In genomic region chr3:127680790-127681189, GRCh38 we compare ENCODE assay signal across 17 cellular contexts. TPM values are rescaled to one million over a fixed set of nuclear protein-coding genes. Genes with fewer than 3 reads are reported as not detected.
DNase-seq lines count a peak whose midpoint lies in the region; ATAC-seq and TF ChIP-seq lines count a peak whose summit lies in the region.
"Had no signal": no experiment of that assay in that cellular context is flagged by ENCODE, and none has a peak within 500 bp of the region (broad histone marks: within the 10 kb centered on the region; RNA-seq: fewer than 3 reads in every experiment).

No MANE protein-coding gene starts in this region.

- H3K9me3 Mint-ChIP-seq in naive thymus-derived CD4-positive, alpha-beta T cell: peaks cover 0 to 2% (median 0%) of the 10 kb centered on the region in 11 donors

- no peak overlapping the region for H3K4me3 ChIP-seq in naive thymus-derived CD4-positive, alpha-beta T cell (ENCODE audit: low read length)
- no peak overlapping the region for H3K4me3 ChIP-seq in stomach
- H3K4me3 ChIP-seq: suprapubic skin had no signal

- H3K27ac ChIP-seq in naive thymus-derived CD4-positive, alpha-beta T cell (ENCODE audit: low read depth, low read length): peak overlapping the region; percentile 1
- peak overlapping the region in 1 of 5 donors; percentile 9 for H3K27ac ChIP-seq in stomach
- H3K27ac ChIP-seq: C4-2B, suprapubic skin had no signal

- peak; percentile 50 for DNase-seq in activated effector memory CD4-positive, alpha-beta T cell treated with anti-CD3 and anti-CD28 coated beads, Interleukin-2, amount 50 U/mL, for 16 hours
- no peak for DNase-seq in activated effector memory CD4-positive, alpha-beta T cell treated with Interleukin-2 at 50 U/mL for 16 hours
- DNase-seq in T-helper 17 cell: no peak
- DNase-seq in naive thymus-derived CD4-positive, alpha-beta T cell: peak in 1 of 9 donors; percentile 13
- peak; percentile 20 for DNase-seq in stomach
- DNase-seq in NK-92 treated with Interleukin-12 subunit alpha and Interleukin-12 subunit beta, amount 100 ng/mL, for 24 hours (lab: John Stamatoyannopoulos, UW): no peak
- DNase-seq in stimulated activated naive CD8-positive, alpha-beta T cell treated with anti-CD3 and anti-CD28 coated beads, Interleukin-15, Interleukin-2, amounts not matched to agents 100 U/mL and 50 U/mL, for 24 hours: no peak
- DNase-seq: activated naive CD4-positive, alpha-beta T cell treated with Interleukin-2 at 50 U/mL for 16 hours; effector CD4-positive, alpha-beta T cell; foreskin melanocyte; hypothalamus; mesendoderm; NCI-H526; stimulated activated CD4-positive, alpha-beta T cell treated with anti-CD3 and anti-CD28 coated beads, Interleukin-12 subunit alpha, Interleukin-12 subunit beta, amount 100 ng/mL, for 4 hours had no signal

- H3K36me3 ChIP-seq in naive thymus-derived CD4-positive, alpha-beta T cell (ENCODE audit: control insufficient read depth in 2 of 3, insufficient read depth in 3 of 3, low read length in 3 of 3): peaks cover 0 to 44% (median 0%) of the 10 kb centered on the region in 3 experiments
- peaks cover 12 to 49% (median 48%) of the 10 kb centered on the region in 4 donors for H3K36me3 ChIP-seq in stomach

- TF ChIP-seq POLR2A in stomach (IDR thresholded peaks at IDR 0.05): no peak

- H3K4me1 Mint-ChIP-seq in T-helper 17 cell: peaks cover 12% of the 10 kb centered on the region
- peaks cover 6 to 28% (median 21%) of the 10 kb centered on the region in 7 donors for H3K4me1 Mint-ChIP-seq in naive thymus-derived CD4-positive, alpha-beta T cell

- H3K27me3 Mint-ChIP-seq in T-helper 17 cell: no peaks in the 10 kb centered on the region
- no peaks in the 10 kb centered on the region for H3K27me3 Mint-ChIP-seq in naive thymus-derived CD4-positive, alpha-beta T cell

- H3K4me1 ChIP-seq in naive thymus-derived CD4-positive, alpha-beta T cell (ENCODE audit: control insufficient read depth in 2 of 2, insufficient read depth in 2 of 2, low read length in 2 of 2): no peaks in the 10 kb centered on the region
- peaks cover 0 to 12% (median 3%) of the 10 kb centered on the region in 4 donors for H3K4me1 ChIP-seq in stomach

- TF ChIP-seq CTCF in stomach (IDR thresholded peaks at IDR 0.05): no peak

- H3K27me3 ChIP-seq in naive thymus-derived CD4-positive, alpha-beta T cell (ENCODE audit: control insufficient read depth in 2 of 2, insufficient read depth in 2 of 2, low read length in 2 of 2): no peaks in the 10 kb centered on the region
- no peaks in the 10 kb centered on the region for H3K27me3 ChIP-seq in stomach
- H3K27me3 ChIP-seq: suprapubic skin had no signal

- POLR2A ChIA-PET in naive thymus-derived CD4-positive, alpha-beta T cell (lab: Charles Lee): no interaction called here

- intact Hi-C loops in naive thymus-derived CD4-positive, alpha-beta T cell (cut with micrococcal nuclease): loop anchor here in 1 of 2 donors (1.0 kb wide), 1 partner anchor 7 kb away; no protein-coding TSS in a partner anchor
- intact Hi-C loops in stomach (cut with DNase I; ENCODE audit: low total_unique reads): no loop called here

- no peak for ATAC-seq in T-helper 17 cell
- no peak for ATAC-seq in naive thymus-derived CD4-positive, alpha-beta T cell
- ATAC-seq in HG03469 (IDR thresholded peaks at IDR 0.05; ENCODE audit: unreplicated experiment): no peak
- ATAC-seq in stimulated activated naive CD8-positive, alpha-beta T cell treated with anti-CD3 and anti-CD28 coated beads, Interleukin-15, Interleukin-2, amounts not matched to agents 100 U/mL and 50 U/mL, for 24 hours: no peak

- peak overlapping the region; percentile 78 for H3K27ac Mint-ChIP-seq in T-helper 17 cell
- peak overlapping the region in 4 of 9 donors; percentile 34 to 87 (median 61) for H3K27ac Mint-ChIP-seq in naive thymus-derived CD4-positive, alpha-beta T cell

- H3K36me3 Mint-ChIP-seq in T-helper 17 cell (ENCODE audit: low read depth): peaks cover 3% of the 10 kb centered on the region
- peaks cover 0 to 11% (median 2%) of the 10 kb centered on the region in 5 donors for H3K36me3 Mint-ChIP-seq in naive thymus-derived CD4-positive, alpha-beta T cell

- H3K9me3 ChIP-seq in T-helper 17 cell (ENCODE audit: control insufficient read depth, low read length, poor library complexity, severe bottlenecking): no peaks in the 10 kb centered on the region
- H3K9me3 ChIP-seq in naive thymus-derived CD4-positive, alpha-beta T cell (ENCODE audit: control insufficient read depth in 2 of 3, low read length in 3 of 3): no peaks in the 10 kb centered on the region
- H3K9me3 ChIP-seq in stomach: no peaks in the 10 kb centered on the region
- H3K9me3 ChIP-seq: suprapubic skin had no signal

- no peak for TF ChIP-seq EP300 in stomach (IDR thresholded peaks at IDR 0.05)

- no peak overlapping the region for H3K4me3 Mint-ChIP-seq in T-helper 17 cell
- no peak overlapping the region for H3K4me3 Mint-ChIP-seq in naive thymus-derived CD4-positive, alpha-beta T cell

- 79 to 100% (median 94%) methylated on average over 1 of the region's 1 CpG for WGBS in stomach, 5 donors

- CTCF ChIA-PET in naive thymus-derived CD4-positive, alpha-beta T cell (lab: Charles Lee): no interaction called here

RNA-seq across cellular contexts. Expression of gene ABTB1, which starts 8.0 kb away (rescaled TPM):
- total RNA-seq in T-helper 17 cell (10 to 100 TPM; 88.6 to 95.2 TPM), stomach (100 to 1,000 TPM in 1 of 5 donors, 10 to 100 TPM in 4; 22.0 to 113 (median 56.6) TPM)
- 100 to 1,000 TPM in 4 of 5 experiments, 10 to 100 TPM in 1; 26.7 to 182 (median 124) TPM for total RNA-seq in naive thymus-derived CD4-positive, alpha-beta T cell
- 10 to 100 TPM; 67.4 to 86.8 TPM for polyA plus RNA-seq in naive thymus-derived CD4-positive, alpha-beta T cell
- 10 to 100 TPM; 25.7 to 36.3 (median 34.4) TPM for polyA plus RNA-seq in stomach

RNA-seq across cellular contexts. Expression of gene PODXL2, which starts 51.8 kb away (rescaled TPM):
- 1 to 10 TPM; 4.8 to 5.5 TPM for total RNA-seq in T-helper 17 cell
- total RNA-seq in naive thymus-derived CD4-positive, alpha-beta T cell: 1 to 10 TPM; 2.2 to 5.5 (median 3.6) TPM
- polyA plus RNA-seq in naive thymus-derived CD4-positive, alpha-beta T cell: 1 to 10 TPM; 3.0 to 6.5 TPM
- 10 to 100 TPM in 4 of 5 donors, 1 to 10 TPM in 1; 5.3 to 50.9 (median 15.6) TPM for total RNA-seq in stomach
- polyA plus RNA-seq in stomach: 10 to 100 TPM in 2 of 3 donors, 1 to 10 TPM in 1; 6.3 to 11.6 (median 10.6) TPM

Comparison
In these comparisons a context has a peak if more than half of its experiments do, and no peak if none do; other contexts are left out.
1. DNase-seq: peak in activated effector memory CD4-positive, alpha-beta T cell treated with anti-CD3 and anti-CD28 coated beads, Interleukin-2, amount 50 U/mL, for 16 hours (single experiment) and stomach (single experiment); none in activated effector memory CD4-positive, alpha-beta T cell treated with Interleukin-2 at 50 U/mL for 16 hours (single experiment), T-helper 17 cell (0 of 3), NK-92 treated with Interleukin-12 subunit alpha and Interleukin-12 subunit beta, amount 100 ng/mL, for 24 hours (single experiment) and stimulated activated naive CD8-positive, alpha-beta T cell treated with anti-CD3 and anti-CD28 coated beads, Interleukin-15, Interleukin-2, amounts not matched to agents 100 U/mL and 50 U/mL, for 24 hours (single experiment).